Comparison of ENCODE assay signal across 33 cellular contexts in the genomic region with DNA sequence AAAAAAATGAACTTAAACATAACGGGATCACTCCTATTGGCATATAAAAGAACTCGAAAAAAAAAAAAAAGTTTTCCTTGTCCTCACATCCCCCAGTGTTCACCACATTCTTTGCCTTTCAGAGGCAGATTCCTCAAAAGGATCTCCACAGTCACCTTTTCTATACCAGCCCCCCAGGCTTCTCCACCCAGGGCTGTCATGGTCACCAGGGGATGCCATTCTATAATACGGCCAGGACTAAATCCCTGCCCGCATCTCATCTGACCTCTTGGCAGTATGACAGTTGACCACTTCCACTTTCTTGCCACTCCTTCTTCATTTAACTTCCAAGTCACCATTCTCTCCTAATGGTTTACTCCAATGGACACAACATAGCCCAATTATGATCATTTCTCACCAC. TPM values are rescaled to one million over a fixed set of nuclear protein-coding genes. Genes with fewer than 3 reads are reported as not detected.
DNase-seq lines count a peak whose midpoint lies in the region; FAIRE-seq and TF ChIP-seq lines count a peak whose summit lies in the region.
"Had no signal": no experiment of that assay in that cellular context is flagged by ENCODE, and none has a peak within 500 bp of the region (broad histone marks: within the 10 kb centered on the region; RNA-seq: fewer than 3 reads in every experiment).

No MANE protein-coding gene starts in this region.

- H3K23ac ChIP-seq in H1 (ENCODE audit: insufficient read length) (no peak overlapping the region), trophoblast cell (ENCODE audit: low read length) (no peak overlapping the region)

- H4K8ac ChIP-seq in H1 (ENCODE audit: extremely low read depth, insufficient read depth, low read length) (no peak overlapping the region), trophoblast cell (ENCODE audit: low read depth, low read length) (no peak overlapping the region)

- H3K4me3 Mint-ChIP-seq in Caco-2 (ENCODE audit: unreplicated experiment): no peak overlapping the region
- H3K4me3 Mint-ChIP-seq: activated T-cell treated with anti-CD3 and anti-CD28 coated beads, Interleukin-2, amount 50 U/mL, for 4 hours; IgD-negative memory B cell; memory B cell; stimulated activated naive B cell treated with anti-CD40 and anti-IgM and Interleukin-4, amounts not matched to agents 10 μg/mL and 1 μg/mL and 100 μg/mL, for 72 hours had no signal

- H3K4me1 Mint-ChIP-seq in Caco-2 (ENCODE audit: low read depth, unreplicated experiment): peaks cover 17% of the 10 kb centered on the region

- H3K4ac ChIP-seq in H1 (replicated peaks; ENCODE audit: insufficient read length, low read depth, low read length) (no peak overlapping the region), trophoblast cell (ENCODE audit: low read depth, low read length) (peak overlapping the region; percentile 52)

- TF ChIP-seq EP300 in H1 (IDR thresholded peaks at IDR 0.05; ENCODE audit: borderline replicate concordance in 1 of 2, low read depth in 2 of 2, low read length in 2 of 2): no peak

- CTCF ChIA-PET in Caco-2 (lab: Charles Lee): no interaction called here
- CTCF ChIA-PET in H1 (lab: Charles Lee; ENCODE audit: partially characterized antibody): interaction anchor here (0.7 to 1.6 kb wide), 2 partner anchors 33 to 144 kb away, joined by 3 to 5 read pairs; no protein-coding TSS in a partner anchor

- H3K79me2 ChIP-seq in H1 (ENCODE audit: control insufficient read depth in 1 of 2, insufficient read depth in 2 of 2, low read length in 2 of 2) (peaks cover 0 to 87% of the 10 kb centered on the region in 2 experiments; a peak in 3 of 4 replicates), trophoblast cell (ENCODE audit: control insufficient read depth, insufficient read depth, low read length, poor library complexity) (no peaks in the 10 kb centered on the region)

- peaks cover 0 to 8% of the 10 kb centered on the region in 2 experiments for H4K20me1 ChIP-seq in H1 (replicated peaks in 1 of 2; ENCODE audit: control insufficient read depth in 1 of 2, insufficient read depth in 2 of 2, low read length in 2 of 2)

- 0 out of 4 replicates have a peak overlapping the region, but pooled peaks of 1 of the 2 experiments have one; percentile 29 for H3K4me2 ChIP-seq in H1 (ENCODE audit: insufficient read depth in 1 of 2, low read depth in 2 of 2, low read length in 2 of 2)
- H3K4me2 ChIP-seq in trophoblast cell (ENCODE audit: low read length): no peak overlapping the region

- H3K14ac ChIP-seq in H1 (ENCODE audit: insufficient read length): no peak overlapping the region
- H3K14ac ChIP-seq in trophoblast cell (ENCODE audit: low read length): no peak overlapping the region

- H2BK20ac ChIP-seq in H1 (ENCODE audit: low read length): no peak overlapping the region

- H3K4me3 ChIP-seq in Caco-2 (ENCODE audit: low read depth, low read length) (no peak overlapping the region), H1 (ENCODE audit: extremely low read depth in 1 of 4, insufficient read depth in 2 of 4, low read depth in 3 of 4, low read length in 4 of 4) (no peak overlapping the region), trophoblast cell (ENCODE audit: low read depth, low read length) (no peak overlapping the region), SJCRH30 (no peak overlapping the region)
- H3K4me3 ChIP-seq: breast epithelium, coronary artery, heart left ventricle, prostate gland, sigmoid colon, suprapubic skin had no signal

- TF ChIP-seq RAD21 in H1 (IDR thresholded peaks at IDR 0.05 in 1 of 2, conservative IDR thresholded peaks at IDR 0.05 in 1 of 2; ENCODE audit: low read depth in 2 of 2, low read length in 2 of 2): no peak

- H2BK12ac ChIP-seq in H1 (ENCODE audit: low read depth, low read length) (no peak overlapping the region), trophoblast cell (ENCODE audit: low read length) (no peak overlapping the region)

- no peak overlapping the region for H2BK15ac ChIP-seq in H1 (ENCODE audit: low read length)

- H4K91ac ChIP-seq in H1 (replicated peaks; ENCODE audit: insufficient read length, low read length): no peak overlapping the region
- no peak overlapping the region for H4K91ac ChIP-seq in trophoblast cell (ENCODE audit: low read depth, low read length)

- BruUV-seq in Caco-2 (replicated peaks; lab: Mats Ljungman, UMichigan): no TSS peak

- no peak overlapping the region for H3K56ac ChIP-seq in H1 (replicated peaks; ENCODE audit: insufficient read length, low read depth, low read length)

- H3K9me3 ChIP-seq in Caco-2 (no peaks in the 10 kb centered on the region), H1 (ENCODE audit: insufficient read depth in 2 of 2, low read depth in 1 of 2, low read length in 1 of 2) (no peaks in the 10 kb centered on the region), trophoblast cell (ENCODE audit: insufficient read depth, low read depth, low read length) (no peaks in the 10 kb centered on the region), SJCRH30 (replicated peaks) (no peaks in the 10 kb centered on the region)
- H3K9me3 ChIP-seq: breast epithelium, heart left ventricle, prostate gland, sigmoid colon, suprapubic skin had no signal

- no peaks in the 10 kb centered on the region for H3K9me3 Mint-ChIP-seq in Caco-2 (ENCODE audit: unreplicated experiment)
- H3K9me3 Mint-ChIP-seq: activated T-cell treated with anti-CD3 and anti-CD28 coated beads, Interleukin-2, amount 50 U/mL, for 4 hours; IgD-negative memory B cell; memory B cell; stimulated activated naive B cell treated with anti-CD40 and anti-IgM and Interleukin-4, amounts not matched to agents 10 μg/mL and 1 μg/mL and 100 μg/mL, for 72 hours had no signal

- no peak for TF ChIP-seq POLR2A in H1 (IDR thresholded peaks at IDR 0.05; ENCODE audit: control extremely low read depth in 1 of 2, low read depth in 2 of 2, low read length in 2 of 2)

- POLR2A ChIA-PET in Caco-2 (lab: Charles Lee) (no interaction called here), H1 (lab: Charles Lee; ENCODE audit: partially characterized antibody) (no interaction called here)

- DNase-seq in Caco-2 (no peak), OCI-M1 (lab: John Stamatoyannopoulos, UW) (peak; percentile 39), H1 (ENCODE audit: low read depth in 1 of 2, low spot score in 2 of 2) (no peak), trophoblast cell (no peak), SJCRH30 (no peak), kidney tubule cell (ENCODE audit: low spot score) (no peak)
- DNase-seq in stimulated activated CD4-positive, alpha-beta T cell treated with anti-CD3 and anti-CD28 coated beads, Interleukin-12 subunit alpha, Interleukin-12 subunit beta, amount 100 ng/mL, for 4 hours: no peak
- DNase-seq: activated naive CD4-positive, alpha-beta T cell treated with Interleukin-2 at 50 U/mL for 16 hours; activated T-cell treated with anti-CD3 and anti-CD28 coated beads, Interleukin-2, amount 50 U/mL, for 4 hours; amniotic stem cell; DMS 273 treated with DMSO at 0.1 percent for 48 hours; effector memory CD4-positive, alpha-beta T cell; foreskin fibroblast; heart left ventricle; left colon; NCI-H1092 treated with DMSO at 0.1 percent for 48 hours; NCI-H187; NCI-H526; NK-92 treated with Interleukin-12 subunit alpha and Interleukin-12 subunit beta, amount 100 ng/mL, for 24 hours; SIG-M5; sigmoid colon; stimulated activated CD4-positive, alpha-beta T cell treated with anti-CD3 and anti-CD28 coated beads, Interleukin-15, amount 100 ng/mL, for 24 hours; stimulated activated naive B cell treated with anti-CD40 and anti-IgM and Interleukin-4, amounts not matched to agents 10 μg/mL and 1 μg/mL and 100 μg/mL, for 72 hours had no signal

- H4K5ac ChIP-seq in H1 (ENCODE audit: insufficient read length, low read depth, low read length): no peak overlapping the region

- H3K27me3 ChIP-seq in Caco-2 (replicated peaks; ENCODE audit: control insufficient read depth, insufficient read depth, low read length) (no peaks in the 10 kb centered on the region), H1 (replicated peaks in 1 of 4; ENCODE audit: control insufficient read depth in 3 of 4, extremely low read depth in 1 of 4, insufficient read depth in 3 of 4, low read length in 3 of 4) (no peaks in the 10 kb centered on the region), trophoblast cell (ENCODE audit: insufficient read depth, low read length) (no peaks in the 10 kb centered on the region), SJCRH30 (no peaks in the 10 kb centered on the region)
- H3K27me3 ChIP-seq: breast epithelium, heart left ventricle, sigmoid colon, suprapubic skin had no signal

- H3K27ac ChIP-seq in H1 (ENCODE audit: low read depth, low read length): no peak overlapping the region
- no peak overlapping the region for H3K27ac ChIP-seq in trophoblast cell (ENCODE audit: low read depth, low read length)
- H3K27ac ChIP-seq in SJCRH30: no peak overlapping the region
- H3K27ac ChIP-seq: breast epithelium, C4-2B, coronary artery, heart left ventricle, prostate gland, sigmoid colon, suprapubic skin had no signal

- H3K36me3 ChIP-seq in Caco-2 (ENCODE audit: control insufficient read depth, insufficient read depth, low read length) (no peaks in the 10 kb centered on the region), H1 (ENCODE audit: control insufficient read depth in 2 of 4, insufficient read depth in 4 of 4, low read length in 3 of 4) (no peaks in the 10 kb centered on the region), trophoblast cell (ENCODE audit: control insufficient read depth in 1 of 2, insufficient read depth in 2 of 2, low read length in 2 of 2) (peaks cover 0 to 3% of the 10 kb centered on the region in 2 experiments), SJCRH30 (no peaks in the 10 kb centered on the region; the same call in 1 of the 2 replicates)
- H3K36me3 ChIP-seq: breast epithelium, heart left ventricle, prostate gland, sigmoid colon had no signal

- H3K79me1 ChIP-seq in H1 (ENCODE audit: low read depth, low read length): no peaks in the 10 kb centered on the region; the same call in 1 of the 2 replicates
- H3K79me1 ChIP-seq in trophoblast cell (ENCODE audit: low read length): no peaks in the 10 kb centered on the region

- FAIRE-seq in H1 (lab: Jason Lieb, UNC): no peak
- FAIRE-seq: H54, RCC 7860, TTC549 had no signal

- no peak overlapping the region for H2AFZ ChIP-seq in H1 (ENCODE audit: low read length)
- H2AFZ ChIP-seq in trophoblast cell (ENCODE audit: insufficient read depth, low read length, poor library complexity): no peak overlapping the region

- WGBS in H1 (ENCODE audit: extremely low coverage in 1 of 2, insufficient coverage in 1 of 2, insufficient read length in 1 of 2, insufficient replicate concordance in 2 of 2, low coverage in 1 of 2, low lambda C conversion rate in 2 of 2, missing lambda C conversion rate in 1 of 2), 2 experiments: 71% methylated on average over 4 of the region's 4 CpGs; no CpG with 5 or more reads in 1 of the 2 experiments
- WGBS in trophoblast cell (ENCODE audit: extremely low coverage, insufficient coverage, insufficient read length): no CpG with 5 or more reads among the region's 4 CpGs

- H3K18ac ChIP-seq in H1 (ENCODE audit: extremely low read depth, low read length) (no peak overlapping the region), trophoblast cell (ENCODE audit: low read length) (no peak overlapping the region)

- no peak for TF ChIP-seq CTCF in Caco-2 (IDR thresholded peaks at IDR 0.05; ENCODE audit: insufficient read depth in 1 of 2, low read depth in 1 of 2, low read length in 1 of 2, severe bottlenecking in 1 of 2, unreplicated experiment in 1 of 2)
- TF ChIP-seq CTCF in H1 (IDR thresholded peaks at IDR 0.05; ENCODE audit: control extremely low read depth in 1 of 3, insufficient read depth in 1 of 3, low read depth in 1 of 3, low read length in 3 of 3): no peak

- H3K36me3 Mint-ChIP-seq in Caco-2 (ENCODE audit: insufficient read depth, unreplicated experiment): peaks cover 7% of the 10 kb centered on the region

- no peak overlapping the region for H2AK5ac ChIP-seq in H1 (ENCODE audit: low read depth, low read length)
- no peak overlapping the region for H2AK5ac ChIP-seq in trophoblast cell (ENCODE audit: low read length)

- no peak overlapping the region for H4K12ac ChIP-seq in trophoblast cell (ENCODE audit: low read depth, low read length)

- intact Hi-C loops in Caco-2 (cut with micrococcal nuclease; ENCODE audit: unreplicated experiment): no loop called here

- H3K4me1 ChIP-seq in Caco-2 (no peaks in the 10 kb centered on the region), H1 (replicated peaks in 1 of 4; ENCODE audit: control insufficient read depth in 3 of 4, insufficient read depth in 4 of 4, low read length in 3 of 4) (peaks cover 2 to 6% (median 2%) of the 10 kb centered on the region in 4 experiments; a peak in 5 of 7 replicates), trophoblast cell (ENCODE audit: control insufficient read depth in 1 of 2, insufficient read depth in 2 of 2, low read length in 2 of 2) (no peaks in the 10 kb centered on the region), SJCRH30 (no peaks in the 10 kb centered on the region)
- H3K4me1 ChIP-seq: breast epithelium, prostate gland had no signal

- H3K23me2 ChIP-seq in H1 (ENCODE audit: low read depth, low read length): no peaks in the 10 kb centered on the region

- H2BK5ac ChIP-seq in H1 (ENCODE audit: low read depth, low read length) (no peak overlapping the region), trophoblast cell (ENCODE audit: low read depth, low read length, poor library complexity) (no peak overlapping the region)

- no peak overlapping the region for H2BK120ac ChIP-seq in H1 (replicated peaks; ENCODE audit: low read depth, low read length)
- no peak overlapping the region for H2BK120ac ChIP-seq in trophoblast cell (ENCODE audit: insufficient read depth, low read length, poor library complexity)

- H3K9ac ChIP-seq in H1 (replicated peaks in 1 of 4; ENCODE audit: extremely low read depth in 1 of 4, low read depth in 3 of 4, low read length in 3 of 4) (no peak overlapping the region), trophoblast cell (ENCODE audit: low read length) (no peak overlapping the region)

- no peaks in the 10 kb centered on the region for H3K27me3 Mint-ChIP-seq in Caco-2 (ENCODE audit: insufficient read depth, unreplicated experiment)
- H3K27me3 Mint-ChIP-seq: IgD-negative memory B cell; memory B cell; stimulated activated naive B cell treated with anti-CD40 and anti-IgM and Interleukin-4, amounts not matched to agents 10 μg/mL and 1 μg/mL and 100 μg/mL, for 72 hours had no signal

- H3K27ac Mint-ChIP-seq in Caco-2 (ENCODE audit: unreplicated experiment): peak overlapping the region; percentile 0
- H3K27ac Mint-ChIP-seq: memory B cell; stimulated activated naive B cell treated with anti-CD40 and anti-IgM and Interleukin-4, amounts not matched to agents 10 μg/mL and 1 μg/mL and 100 μg/mL, for 72 hours had no signal

RNA-seq across cellular contexts. Expression of a gene that starts 29.3 kb away (rescaled TPM):
- 49.7 and 50.1 TPM in 2 replicates for total RNA-seq in Caco-2 (2022)
- 27.0 and 31.6 TPM in 2 replicates for total RNA-seq in H1 (2021; fragmentation: NEBNext Ultra II Directional; extraction: Animal tissue kit (Norgen Biotek cat#: 25700))
- 13.1 and 25.7 TPM in 2 replicates for polyA plus RNA-seq in H1 (2011; rRNA removed)
- 16.4 TPM for polyA plus RNA-seq in H1 (2011; cell fraction: cytosol; rRNA removed)
- polyA plus RNA-seq in H1 (2011; cell fraction: nucleus; rRNA removed): 17.7 TPM
- polyA plus RNA-seq in H1 (2012, experiment 1 of 2): 10.1 to 14.7 TPM (median 11.0 TPM) in 4 replicates
- 0.84 TPM for polyA plus RNA-seq in H1 (2012, experiment 2 of 2)
- 23.0 TPM for polyA plus RNA-seq in H1 (2013, experiment 1 of 2)
- polyA plus RNA-seq in H1 (2013, experiment 2 of 2): 22.2 TPM
- polyA minus RNA-seq in H1 (2011; rRNA and poly(A)+ RNA removed): 39.1 and 56.3 TPM in 2 replicates
- polyA minus RNA-seq in H1 (2011; cell fraction: cytosol; rRNA and poly(A)+ RNA removed): 16.7 TPM
- polyA minus RNA-seq in H1 (2011; cell fraction: nucleus; rRNA and poly(A)+ RNA removed): 41.7 TPM
- 31.6 and 32.3 TPM in 2 replicates for polyA plus RNA-seq in trophoblast cell (2013)
- total RNA-seq in SJCRH30 (2014; rRNA removed; shearing (Covaris generic)): 42.3 and 49.5 TPM in 2 replicates
